In the genomic region with DNA sequence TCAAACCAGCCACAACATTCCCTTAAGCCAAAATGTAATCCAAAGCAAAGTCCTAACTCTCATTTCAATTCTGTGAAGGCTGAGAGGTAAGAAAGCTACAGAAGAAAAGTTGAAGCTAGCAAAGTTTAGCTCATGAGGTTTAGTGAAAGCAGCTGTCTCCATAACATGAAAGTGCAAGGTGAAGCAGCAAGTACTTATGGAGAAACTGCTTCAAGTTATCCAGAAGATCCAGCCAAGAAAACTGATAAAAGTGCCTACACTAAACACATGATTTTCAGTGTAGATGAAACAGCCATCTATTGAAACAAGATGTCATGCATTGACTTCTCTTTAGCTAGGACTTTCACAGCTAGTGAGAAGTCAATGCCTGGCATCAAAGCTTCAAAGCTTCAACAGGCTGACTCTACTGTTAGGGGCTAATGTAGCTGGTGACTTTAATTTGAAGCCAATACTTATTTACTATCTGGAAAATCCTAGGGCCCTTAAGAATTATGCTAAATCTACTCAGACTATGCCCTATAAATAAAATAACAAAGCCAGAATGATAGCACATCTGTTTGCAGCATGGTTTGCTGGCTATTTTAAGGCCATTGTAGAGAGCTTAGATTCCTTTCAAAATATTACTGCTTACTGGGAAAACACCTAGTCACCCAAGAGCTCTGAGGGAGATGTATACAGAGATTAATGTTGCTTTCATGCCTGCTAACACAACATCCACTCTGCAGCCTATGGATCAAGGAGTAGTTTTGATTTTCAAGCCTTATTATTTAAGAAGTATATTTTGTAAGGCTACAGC, we compare ENCODE assay signal across 27 cellular contexts.
DNase-seq lines count a peak whose midpoint lies in the region; FAIRE-seq and TF ChIP-seq lines count a peak whose summit lies in the region.
"Had no signal": no experiment of that assay in that cellular context is flagged by ENCODE, and none has a peak within 500 bp of the region (broad histone marks: within the 10 kb centered on the region; RNA-seq: fewer than 3 reads in every experiment).

No MANE protein-coding gene starts in this region.

- FAIRE-seq in endometrium (lab: Jason Lieb, UNC) = peak; percentile 70

- no peak for TF ChIP-seq POLR2A in suprapubic skin (IDR thresholded peaks at IDR 0.05)

- H3K36me3 ChIP-seq in KMS-11 (ENCODE audit: insufficient read depth) = no peaks in the 10 kb centered on the region
- H3K36me3 ChIP-seq in suprapubic skin = peaks cover 6% of the 10 kb centered on the region
- H3K36me3 ChIP-seq: sigmoid colon, transverse colon, WERI-Rb-1 had no signal

- H3K27ac ChIP-seq in KMS-11 (peak overlapping the region; percentile 34), suprapubic skin (no peak overlapping the region)
- H3K27ac ChIP-seq: dorsolateral prefrontal cortex, sigmoid colon, stomach, transverse colon, WERI-Rb-1 had no signal

- TF ChIP-seq CTCF in AG10803 (conservative IDR thresholded peaks at IDR 0.05; ENCODE audit: low read length) (no peak), KMS-11 (conservative IDR thresholded peaks at IDR 0.05; ENCODE audit: low read depth, low read length) (no peak), suprapubic skin (IDR thresholded peaks at IDR 0.05) (no peak)

- H3K9ac ChIP-seq in KMS-11 = no peak overlapping the region

- TF ChIP-seq EP300 in suprapubic skin (IDR thresholded peaks at IDR 0.05) = no peak

- no peaks in the 10 kb centered on the region for H4K20me1 ChIP-seq in KMS-11 (ENCODE audit: insufficient read depth)

- peak overlapping the region; percentile 40; the same call in 1 of the 2 replicates for H3K4me2 ChIP-seq in KMS-11

- no peaks in the 10 kb centered on the region for H3K9me3 ChIP-seq in suprapubic skin
- H3K9me3 ChIP-seq: mucosa of descending colon, sigmoid colon, stomach, transverse colon had no signal

- no peaks in the 10 kb centered on the region for H3K79me2 ChIP-seq in KMS-11 (ENCODE audit: insufficient read depth, low read depth)

- peaks cover 58% of the 10 kb centered on the region for H3K4me1 ChIP-seq in KMS-11 (ENCODE audit: low read depth, poor library complexity, severe bottlenecking)
- H3K4me1 ChIP-seq in suprapubic skin = no peaks in the 10 kb centered on the region

- H3K27me3 ChIP-seq in KMS-11 (ENCODE audit: insufficient read depth, low read depth) (no peaks in the 10 kb centered on the region), suprapubic skin (no peaks in the 10 kb centered on the region)
- H3K27me3 ChIP-seq: dorsolateral prefrontal cortex, sigmoid colon, stomach, transverse colon had no signal

- DNase-seq in AG10803 (ENCODE audit: low read depth) (peak; percentile 44), myocyte (ENCODE audit: low read depth) (peak; percentile 29), retina (no peak), COLO829 (ENCODE audit: low spot score) (no peak), NOMO-1 (lab: John Stamatoyannopoulos, UW; ENCODE audit: unreplicated experiment in 2 of 2) (no peak), suprapubic skin (ENCODE audit: low spot score in 2 of 2) (no peak)
- DNase-seq: activated CD4-positive, alpha-beta T cell treated with anti-CD3 and anti-CD28 coated beads, Interleukin-2, amount 10 ng/mL, durations not matched to agents 7 days and 5 days; activated naive CD4-positive, alpha-beta T cell treated with Interleukin-2 at 50 U/mL for 16 hours; activated T-cell treated with anti-CD3 and anti-CD28 coated beads, Interleukin-2, amount 50 U/mL, for 48 hours; amniotic stem cell; CD8-positive, alpha-beta T cell; DMS153; dorsolateral prefrontal cortex; foreskin melanocyte; GDM1; islet precursor cell; mucosa of descending colon; NCI-H1694; NCI-H2171; NCI-H524; posterior cingulate gyrus; sigmoid colon; stomach; transverse colon; WERI-Rb-1 had no signal

- H3K4me3 ChIP-seq in AG10803 (ENCODE audit: low read length) (no peak overlapping the region), KMS-11 (IDR thresholded peaks at IDR 0.05; ENCODE audit: insufficient read depth, low read depth, low read length) (no peak overlapping the region), suprapubic skin (no peak overlapping the region)
- H3K4me3 ChIP-seq: dorsolateral prefrontal cortex, mucosa of descending colon, sigmoid colon, stomach, transverse colon had no signal

- no peak overlapping the region for H2AFZ ChIP-seq in KMS-11 (ENCODE audit: low read depth)

Comparison
In these comparisons a context has a peak if more than half of its experiments do, and no peak if none do; other contexts are left out.
1. DNase-seq: peak in AG10803 (single experiment) and myocyte (single experiment); none in retina (single experiment), COLO829 (single experiment), NOMO-1 (0 of 2) and suprapubic skin (0 of 2).